14 cellular contexts compared by ENCODE assay signal in the genomic region with DNA sequence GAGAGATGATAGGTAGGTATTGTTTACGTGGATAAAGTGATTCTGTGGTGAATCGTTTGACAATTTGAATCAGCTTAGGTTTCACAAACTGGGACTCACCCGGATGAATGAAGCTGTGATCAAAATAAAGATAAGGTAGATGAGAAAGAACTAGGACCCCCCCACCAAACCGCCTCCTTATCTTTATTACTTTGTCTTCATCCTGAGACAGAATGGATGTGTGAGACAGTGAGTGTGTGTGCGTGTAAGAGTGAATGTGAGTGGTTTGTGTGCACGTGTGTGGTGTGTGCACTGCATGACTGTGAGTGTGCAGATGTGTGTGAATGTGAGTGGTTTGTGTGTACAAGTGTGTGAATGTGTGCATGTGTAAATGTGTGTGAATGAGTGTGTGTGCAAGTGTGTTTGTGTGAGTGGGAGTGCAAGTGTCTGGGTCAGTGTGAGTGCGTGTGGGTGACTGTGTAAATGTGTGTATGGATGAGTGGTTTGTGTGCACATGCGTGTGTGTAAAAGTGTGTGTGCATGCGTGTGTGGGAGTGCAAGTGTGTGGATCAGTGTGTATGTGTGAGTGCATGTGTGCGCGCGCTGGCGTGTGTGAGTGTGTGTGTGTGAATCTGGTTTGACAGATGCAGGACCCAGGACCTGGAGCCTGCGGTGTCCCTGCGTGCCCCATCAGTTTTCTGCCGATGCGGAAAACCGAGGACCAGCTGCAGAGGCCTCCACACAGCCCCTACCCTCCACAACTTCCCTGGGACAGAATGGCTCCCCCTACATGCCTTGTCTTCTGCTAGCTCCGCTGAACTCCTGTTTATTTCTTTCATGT. TPM values are rescaled to one million over a fixed set of nuclear protein-coding genes. Genes with fewer than 3 reads are reported as not detected.
DNase-seq lines count a peak whose midpoint lies in the region; ATAC-seq, FAIRE-seq and TF ChIP-seq lines count a peak whose summit lies in the region.
"Had no signal": no experiment of that assay in that cellular context is flagged by ENCODE, and none has a peak within 500 bp of the region (broad histone marks: within the 10 kb centered on the region; RNA-seq: fewer than 3 reads in every experiment).

No MANE protein-coding gene starts in this region.

- no peaks in the 10 kb centered on the region for H3K27me3 Mint-ChIP-seq in activated T-cell treated with anti-CD3 and anti-CD28 coated beads, Interleukin-2, amount 50 U/mL, for 24 hours
- no peaks in the 10 kb centered on the region for H3K27me3 Mint-ChIP-seq in naive thymus-derived CD4-positive, alpha-beta T cell

- H3K4me1 Mint-ChIP-seq in activated T-cell treated with anti-CD3 and anti-CD28 coated beads, Interleukin-2, amount 50 U/mL, for 24 hours (ENCODE audit: low read depth), result peaks cover 39% of the 10 kb centered on the region
- peaks cover 22 to 46% (median 43%) of the 10 kb centered on the region in 7 donors for H3K4me1 Mint-ChIP-seq in naive thymus-derived CD4-positive, alpha-beta T cell

- H3K9me3 ChIP-seq in naive thymus-derived CD4-positive, alpha-beta T cell (ENCODE audit: control insufficient read depth in 2 of 3, low read length in 3 of 3), result no peaks in the 10 kb centered on the region

- no peaks in the 10 kb centered on the region for H3K9me3 Mint-ChIP-seq in activated T-cell treated with anti-CD3 and anti-CD28 coated beads, Interleukin-2, amount 50 U/mL, for 24 hours
- peaks cover 0 to 1% (median 0%) of the 10 kb centered on the region in 11 donors for H3K9me3 Mint-ChIP-seq in naive thymus-derived CD4-positive, alpha-beta T cell

- H3K4me1 ChIP-seq in naive thymus-derived CD4-positive, alpha-beta T cell (ENCODE audit: control insufficient read depth in 2 of 2, insufficient read depth in 2 of 2, low read length in 2 of 2), result peaks cover 34 to 35% of the 10 kb centered on the region in 2 donors

- no peaks in the 10 kb centered on the region for H3K27me3 ChIP-seq in naive thymus-derived CD4-positive, alpha-beta T cell (ENCODE audit: control insufficient read depth in 2 of 2, insufficient read depth in 2 of 2, low read length in 2 of 2)

- ATAC-seq in naive thymus-derived CD4-positive, alpha-beta T cell, result peak; percentile 41
- ATAC-seq in GM21515 (IDR thresholded peaks at IDR 0.05; ENCODE audit: unreplicated experiment) (no peak), GM18907 (IDR thresholded peaks at IDR 0.05; ENCODE audit: unreplicated experiment) (no peak)

- TF ChIP-seq POLR2A in GM12892 (IDR thresholded peaks at IDR 0.05; ENCODE audit: low read depth, low read length), result no peak

- intact Hi-C loops in naive thymus-derived CD4-positive, alpha-beta T cell (cut with micrococcal nuclease), result loop anchor here in 1 of 2 donors (1.0 to 5.0 kb wide), 4 partner anchors 12 to 131 kb away; a partner anchor contains a TSS

- CTCF ChIA-PET in naive thymus-derived CD4-positive, alpha-beta T cell (lab: Charles Lee), result interaction anchor here (0.9 to 1.7 kb wide), 3 partner anchors 45 to 82 kb away, joined by 3 to 4 read pairs (median 3); no protein-coding TSS in a partner anchor

- H3K4me3 ChIP-seq in naive thymus-derived CD4-positive, alpha-beta T cell (ENCODE audit: low read length), result no peak overlapping the region

- POLR2A ChIA-PET in naive thymus-derived CD4-positive, alpha-beta T cell (lab: Charles Lee), result interaction anchor here (0.6 to 1.8 kb wide), 4 partner anchors 11 to 226 kb away, joined by 3 to 10 read pairs (median 4); a partner anchor contains a TSS

- H3K36me3 ChIP-seq in naive thymus-derived CD4-positive, alpha-beta T cell (ENCODE audit: control insufficient read depth in 2 of 3, insufficient read depth in 3 of 3, low read length in 3 of 3), result peaks cover 0 to 7% (median 0%) of the 10 kb centered on the region in 3 experiments

- peak overlapping the region; percentile 57 for H3K27ac Mint-ChIP-seq in activated T-cell treated with anti-CD3 and anti-CD28 coated beads, Interleukin-2, amount 50 U/mL, for 24 hours
- H3K27ac Mint-ChIP-seq in naive thymus-derived CD4-positive, alpha-beta T cell, result peak overlapping the region; percentile 21 to 90 (median 57)

- H3K27ac ChIP-seq in naive thymus-derived CD4-positive, alpha-beta T cell (ENCODE audit: low read depth, low read length), result peak overlapping the region; percentile 57

- peak; percentile 42 for FAIRE-seq in GM12892 (lab: Jason Lieb, UNC)
- FAIRE-seq: bronchial epithelial cell had no signal

- peak; percentile 22 for DNase-seq in NCI-H2171 treated with DMSO at 0.1 percent for 48 hours (lab: John Stamatoyannopoulos, UW)
- DNase-seq in NCI-H2171 (lab: John Stamatoyannopoulos, UW), result no peak
- DNase-seq in GM12892 (ENCODE audit: insufficient read length), result no peak
- no peak for DNase-seq in activated T-cell treated with anti-CD3 and anti-CD28 coated beads, Interleukin-2, amount 50 U/mL, for 24 hours
- peak in 7 of 9 donors; percentile 33 to 62 (median 59) for DNase-seq in naive thymus-derived CD4-positive, alpha-beta T cell
- no peak for DNase-seq in NCI-H1417 (lab: John Stamatoyannopoulos, UW)
- DNase-seq: 8988T; MM.1S; NCI-H524; SHP77 treated with DMSO at 0.1 percent for 48 hours; stimulated activated naive CD4-positive, alpha-beta T cell treated with Interleukin-2 at 50 U/mL for 16 hours had no signal

- H3K4me3 Mint-ChIP-seq in activated T-cell treated with anti-CD3 and anti-CD28 coated beads, Interleukin-2, amount 50 U/mL, for 24 hours, result no peak overlapping the region
- H3K4me3 Mint-ChIP-seq in naive thymus-derived CD4-positive, alpha-beta T cell, result peak overlapping the region in 4 of 10 donors; percentile 1 to 14 (median 6)

- no peaks in the 10 kb centered on the region for H3K36me3 Mint-ChIP-seq in activated T-cell treated with anti-CD3 and anti-CD28 coated beads, Interleukin-2, amount 50 U/mL, for 24 hours (ENCODE audit: low read depth)
- peaks cover 0 to 3% (median 0%) of the 10 kb centered on the region in 5 donors for H3K36me3 Mint-ChIP-seq in naive thymus-derived CD4-positive, alpha-beta T cell

RNA-seq across cellular contexts. Expression of a gene that starts 11.4 kb away (rescaled TPM):
- polyA plus RNA-seq in GM12892 (2012; ENCODE audit: missing spikeins), result 3.3 TPM
- total RNA-seq in naive thymus-derived CD4-positive, alpha-beta T cell, result 10 to 100 TPM in 4 of 5 experiments, 1 to 10 TPM in 1; 6.2 to 25.8 (median 12.5) TPM
- 1 to 10 TPM; 4.5 to 6.4 TPM for polyA plus RNA-seq in naive thymus-derived CD4-positive, alpha-beta T cell

RNA-seq across cellular contexts. Expression of a gene that starts 11.6 kb away (rescaled TPM):
- polyA plus RNA-seq in GM12892 (2012; ENCODE audit: missing spikeins), result 10.7 TPM
- 10 to 100 TPM; 33.2 to 64.9 (median 51.6) TPM for total RNA-seq in naive thymus-derived CD4-positive, alpha-beta T cell
- polyA plus RNA-seq in naive thymus-derived CD4-positive, alpha-beta T cell, result under 1 TPM; 0.09 to 0.21 TPM

RNA-seq across cellular contexts. Expression of a gene that starts 33.5 kb away (rescaled TPM):
- polyA plus RNA-seq in GM12892 (2012; ENCODE audit: missing spikeins), result 25.3 TPM
- 100 to 1,000 TPM in 3 of 5 experiments, 10 to 100 TPM in 2; 63.0 to 125 (median 107) TPM for total RNA-seq in naive thymus-derived CD4-positive, alpha-beta T cell
- polyA plus RNA-seq in naive thymus-derived CD4-positive, alpha-beta T cell, result 10 to 100 TPM; 28.3 to 34.5 TPM

RNA-seq across cellular contexts. Expression of a gene that starts 51.0 kb away (rescaled TPM):
- polyA plus RNA-seq in GM12892 (2012; ENCODE audit: missing spikeins), result 17.0 TPM
- total RNA-seq in naive thymus-derived CD4-positive, alpha-beta T cell, result 10 to 100 TPM; 28.0 to 51.0 (median 36.1) TPM
- 10 to 100 TPM; 20.0 to 21.7 TPM for polyA plus RNA-seq in naive thymus-derived CD4-positive, alpha-beta T cell

Comparison
In these comparisons a context has a peak if more than half of its experiments do, and no peak if none do; other contexts are left out.
1. DNase-seq: peak in NCI-H2171 treated with DMSO at 0.1 percent for 48 hours (single experiment) and naive thymus-derived CD4-positive, alpha-beta T cell (7 of 9); none in NCI-H2171 (single experiment), GM12892 (single experiment), activated T-cell treated with anti-CD3 and anti-CD28 coated beads, Interleukin-2, amount 50 U/mL, for 24 hours (single experiment) and NCI-H1417 (0 of 3).